Comparison of ENCODE assay signal across 8 cellular contexts in genomic region chr2:229980440-229981184, GRCh38. TPM values are rescaled to one million over a fixed set of nuclear protein-coding genes. Genes with fewer than 3 reads are reported as not detected.
DNase-seq lines count a peak whose midpoint lies in the region; ATAC-seq lines count a peak whose summit lies in the region.

No MANE protein-coding gene starts in this region.

- no peaks in the 10 kb centered on the region for H3K27me3 Mint-ChIP-seq in activated T-cell treated with anti-CD3 and anti-CD28 coated beads, Interleukin-2, amount 50 U/mL, for 72 hours (ENCODE audit: low read depth)
- no peaks in the 10 kb centered on the region for H3K27me3 Mint-ChIP-seq in activated T-cell treated with anti-CD3 and anti-CD28 coated beads, Interleukin-2, amount 50 U/mL, for 24 hours

- peak; percentile 78 to 87 for ATAC-seq in activated T-cell treated with anti-CD3 and anti-CD28 coated beads, Interleukin-2, amount 50 U/mL, for 72 hours (replicated peaks in 1 of 2)
- no peak for ATAC-seq in GM21390 (IDR thresholded peaks at IDR 0.05; ENCODE audit: unreplicated experiment)

- peaks cover 17% of the 10 kb centered on the region for H3K4me1 Mint-ChIP-seq in activated T-cell treated with anti-CD3 and anti-CD28 coated beads, Interleukin-2, amount 50 U/mL, for 72 hours (ENCODE audit: low read depth)
- peaks cover 9% of the 10 kb centered on the region for H3K4me1 Mint-ChIP-seq in activated T-cell treated with anti-CD3 and anti-CD28 coated beads, Interleukin-2, amount 50 U/mL, for 24 hours (ENCODE audit: low read depth)

- peak overlapping the region; percentile 33 for H3K27ac Mint-ChIP-seq in activated T-cell treated with anti-CD3 and anti-CD28 coated beads, Interleukin-2, amount 50 U/mL, for 72 hours
- no peak overlapping the region for H3K27ac Mint-ChIP-seq in activated T-cell treated with anti-CD3 and anti-CD28 coated beads, Interleukin-2, amount 50 U/mL, for 24 hours

- H3K4me3 Mint-ChIP-seq in activated T-cell treated with anti-CD3 and anti-CD28 coated beads, Interleukin-2, amount 50 U/mL, for 72 hours: peak overlapping the region; percentile 41 to 59
- H3K4me3 Mint-ChIP-seq in activated T-cell treated with anti-CD3 and anti-CD28 coated beads, Interleukin-2, amount 50 U/mL, for 24 hours: no peak overlapping the region

- no peaks in the 10 kb centered on the region for H3K9me3 Mint-ChIP-seq in activated T-cell treated with anti-CD3 and anti-CD28 coated beads, Interleukin-2, amount 50 U/mL, for 72 hours
- no peaks in the 10 kb centered on the region for H3K9me3 Mint-ChIP-seq in activated T-cell treated with anti-CD3 and anti-CD28 coated beads, Interleukin-2, amount 50 U/mL, for 24 hours

- H3K36me3 Mint-ChIP-seq in activated T-cell treated with anti-CD3 and anti-CD28 coated beads, Interleukin-2, amount 50 U/mL, for 72 hours (ENCODE audit: insufficient read depth in 2 of 2): no peaks in the 10 kb centered on the region
- H3K36me3 Mint-ChIP-seq in activated T-cell treated with anti-CD3 and anti-CD28 coated beads, Interleukin-2, amount 50 U/mL, for 24 hours (ENCODE audit: low read depth): no peaks in the 10 kb centered on the region

- peak; percentile 13 to 21 for DNase-seq in activated T-cell treated with anti-CD3 and anti-CD28 coated beads, Interleukin-2, amount 50 U/mL, for 72 hours
- no peak for DNase-seq in activated T-cell treated with anti-CD3 and anti-CD28 coated beads, Interleukin-2, amount 50 U/mL, for 24 hours
- DNase-seq in NCI-H69 (lab: John Stamatoyannopoulos, UW) (peak; percentile 9), cerebellar cortex (ENCODE audit: low spot score) (peak; percentile 94), lung microvascular endothelial cell (ENCODE audit: low read depth in 2 of 2) (peak; percentile 82 to 87), ureter (ENCODE audit: low spot score) (peak; percentile 54), NOMO-1 treated with DMSO at 0.1 percent for 48 hours (lab: John Stamatoyannopoulos, UW; ENCODE audit: unreplicated experiment) (no peak)

RNA-seq across cellular contexts. Expression of gene FBXO36, which starts 58.3 kb away (rescaled TPM):
- 1 to 10 TPM; 1.7 to 2.1 TPM for total RNA-seq in activated T-cell treated with anti-CD3 and anti-CD28 coated beads, Interleukin-2, amount 50 U/mL, for 72 hours
- total RNA-seq in lung microvascular endothelial cell (0.60 and 0.87 TPM in 2 replicates), ureter (3.4 TPM)

RNA-seq across cellular contexts. Expression of gene TRIP12, which starts 58.8 kb away (rescaled TPM):
- total RNA-seq in activated T-cell treated with anti-CD3 and anti-CD28 coated beads, Interleukin-2, amount 50 U/mL, for 72 hours: 100 to 1,000 TPM; 235 to 250 TPM
- total RNA-seq in lung microvascular endothelial cell (181 and 207 TPM in 2 replicates), ureter (284 TPM)

Comparison
In these comparisons a context has a peak if more than half of its experiments do, and no peak if none do; other contexts are left out.
1. DNase-seq: peak in activated T-cell treated with anti-CD3 and anti-CD28 coated beads, Interleukin-2, amount 50 U/mL, for 72 hours (2 of 2), NCI-H69 (single experiment), cerebellar cortex (single experiment), lung microvascular endothelial cell (2 of 2) and ureter (single experiment); none in activated T-cell treated with anti-CD3 and anti-CD28 coated beads, Interleukin-2, amount 50 U/mL, for 24 hours (single experiment) and NOMO-1 treated with DMSO at 0.1 percent for 48 hours (single experiment).